Comparison of ENCODE assay signal across 9 cellular contexts in the genomic region with DNA sequence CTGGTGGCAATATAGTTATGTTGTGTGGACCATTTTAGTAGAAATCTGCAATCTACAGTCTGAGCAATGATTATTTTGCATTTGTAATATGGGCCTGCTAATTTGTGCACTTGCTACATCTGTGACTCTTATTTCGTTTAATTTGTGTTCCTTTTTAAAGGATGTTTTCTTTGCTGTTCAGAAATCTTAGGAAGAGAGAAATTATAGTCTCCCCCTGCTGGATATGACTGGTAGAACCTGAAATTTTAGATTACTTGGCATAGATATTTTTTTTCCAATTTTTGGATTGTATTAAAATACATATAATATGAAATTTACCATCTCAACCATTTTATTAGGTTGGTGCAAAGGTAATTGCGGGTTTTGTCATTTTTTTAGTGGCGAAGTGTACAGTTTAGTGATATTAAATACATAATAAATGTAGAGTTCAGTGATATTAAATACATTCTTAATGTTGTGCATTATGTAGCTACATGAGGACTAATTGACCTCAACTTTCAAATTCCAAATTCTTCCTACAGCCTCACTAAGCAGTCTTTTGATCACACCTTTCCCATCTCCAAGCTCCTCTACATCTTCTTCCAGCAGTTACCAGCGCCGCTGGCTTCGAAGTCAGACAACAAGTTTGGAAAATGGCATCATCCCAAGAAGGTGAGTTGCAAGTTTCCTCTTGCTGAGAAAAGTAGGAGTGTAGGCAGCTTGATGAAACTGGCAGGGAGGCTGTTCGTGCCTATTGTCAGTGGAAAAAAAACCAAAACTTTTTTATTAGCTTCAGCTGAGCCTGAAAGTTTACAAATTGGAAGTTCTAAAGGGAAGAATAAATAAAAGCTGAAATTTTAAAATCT.
DNase-seq lines count a peak whose midpoint lies in the region; ATAC-seq and TF ChIP-seq lines count a peak whose summit lies in the region.
"Had no signal": no experiment of that assay in that cellular context is flagged by ENCODE, and none has a peak within 500 bp of the region (broad histone marks: within the 10 kb centered on the region; RNA-seq: fewer than 3 reads in every experiment).

No MANE protein-coding gene starts in this region.

- ATAC-seq in heart right ventricle (no peak), left ventricle myocardium superior (no peak), HG03159 (IDR thresholded peaks at IDR 0.05; ENCODE audit: unreplicated experiment) (no peak), GM18858 (IDR thresholded peaks at IDR 0.05; ENCODE audit: unreplicated experiment) (no peak), GM18519 (IDR thresholded peaks at IDR 0.05; ENCODE audit: low FRiP score, unreplicated experiment) (no peak)

- WGBS in heart right ventricle, 2 donors = 64 to 65% methylated on average over 7 of the region's 7 CpGs

- peaks cover 0 to 42% (median 8%) of the 10 kb centered on the region in 9 donors for H3K4me1 ChIP-seq in heart right ventricle

- no peaks in the 10 kb centered on the region for H3K9me3 ChIP-seq in heart right ventricle

- DNase-seq in heart right ventricle (no peak), left ventricle myocardium superior (no peak), NCI-H460 (ENCODE audit: extremely low read depth, low read depth) (peak; percentile 7), dermis microvascular lymphatic vessel endothelial cell (ENCODE audit: low read depth in 2 of 2) (peak; percentile 29 to 47)

- H3K4me1 Mint-ChIP-seq in nephron = peaks cover 6% of the 10 kb centered on the region

- peaks cover 0 to 86% (median 16%) of the 10 kb centered on the region in 9 donors for H3K36me3 ChIP-seq in heart right ventricle

- H3K27ac Mint-ChIP-seq in nephron = peak overlapping the region in 2 of 3 experiments; percentile 0 to 2
- H3K27ac Mint-ChIP-seq: activated naive CD4-positive, alpha-beta T cell treated with anti-CD3 and anti-CD28 coated beads, Interleukin-2, amount 50 U/mL, for 72 hours had no signal

- TF ChIP-seq CTCF in heart right ventricle (IDR thresholded peaks at IDR 0.05) (peak; percentile 63 to 82 (median 73)), nephron (IDR thresholded peaks at IDR 0.05; ENCODE audit: unreplicated experiment in 3 of 3) (peak; percentile 56 to 76 (median 72))

- H3K27me3 Mint-ChIP-seq in nephron (ENCODE audit: low read depth) = no peaks in the 10 kb centered on the region

- H3K9me3 Mint-ChIP-seq in nephron = no peaks in the 10 kb centered on the region
- H3K9me3 Mint-ChIP-seq: activated naive CD4-positive, alpha-beta T cell treated with anti-CD3 and anti-CD28 coated beads, Interleukin-2, amount 50 U/mL, for 72 hours had no signal

- peak overlapping the region in 1 of 10 donors; percentile 38 for H3K27ac ChIP-seq in heart right ventricle

- no peak overlapping the region for H3K4me3 Mint-ChIP-seq in nephron

- H3K4me3 ChIP-seq in heart right ventricle = no peak overlapping the region

- no peaks in the 10 kb centered on the region for H3K27me3 ChIP-seq in heart right ventricle

- H3K36me3 Mint-ChIP-seq in nephron (ENCODE audit: low read depth) = peaks cover 12% of the 10 kb centered on the region
- H3K36me3 Mint-ChIP-seq: activated naive CD4-positive, alpha-beta T cell treated with anti-CD3 and anti-CD28 coated beads, Interleukin-2, amount 50 U/mL, for 72 hours had no signal

- intact Hi-C loops in heart right ventricle (cut with DNase I) = loop anchor here in 8 of 10 donors (2.0 to 10.0 kb wide), 7 partner anchors 80 to 594 kb away; a partner anchor contains a TSS
- intact Hi-C loops in left ventricle myocardium superior (cut with micrococcal nuclease) = loop anchor here (2.0 to 10.0 kb wide), 5 partner anchors 79 to 604 kb away; no protein-coding TSS in a partner anchor

Comparison
In these comparisons a context has a peak if more than half of its experiments do, and no peak if none do; other contexts are left out.
1. DNase-seq: peak in NCI-H460 (single experiment) and dermis microvascular lymphatic vessel endothelial cell (2 of 2); none in heart right ventricle (0 of 2) and left ventricle myocardium superior (single experiment).